In the genomic region with DNA sequence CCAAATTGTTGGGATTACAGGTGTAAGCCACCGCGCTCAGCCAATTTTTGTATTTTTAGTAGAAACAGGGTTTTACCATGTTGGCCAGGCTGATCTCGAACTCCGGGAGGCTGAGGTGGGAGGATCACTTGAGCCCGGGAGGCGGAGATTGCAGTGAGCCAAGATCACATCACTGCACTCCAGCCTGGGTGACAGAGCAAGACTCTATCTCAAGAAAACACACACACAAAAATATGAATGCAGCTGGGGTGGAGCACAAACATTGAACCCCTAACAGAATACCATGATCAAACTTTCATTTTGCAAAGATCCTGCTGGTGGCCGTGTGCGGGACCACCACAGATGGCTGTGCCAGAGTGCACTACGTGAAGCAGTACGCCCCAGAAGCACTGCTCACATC, we compare ENCODE assay signal across 1 cellular context.
TF ChIP-seq lines count a peak whose summit lies in the region.

No MANE protein-coding gene starts in this region.

TF ChIP-seq in K562, 482 proteins besides CTCF, POLR2A, EP300 and RAD21:
- 0 out of 4 replicates have a peak, but pooled peaks of 1 of the 2 experiments have one; percentile 34 for TF ChIP-seq TRIM24 (IDR thresholded peaks at IDR 0.05)
- TF ChIP-seq TCF3 (CRISPR knock-in tag; IDR thresholded peaks at IDR 0.05): peak; percentile 69
- peak; percentile 60 for TF ChIP-seq CBFA2T2 (conservative IDR thresholded peaks at IDR 0.05)
- peak; percentile 74 for TF ChIP-seq TAL1 (IDR thresholded peaks at IDR 0.05)
- peak; percentile 84 for TF ChIP-seq ARID1B (IDR thresholded peaks at IDR 0.05)
- TF ChIP-seq NCOR1 (IDR thresholded peaks at IDR 0.05): peak; percentile 18; the same call in 1 of the 2 replicates
- TF ChIP-seq SMARCA4 (IDR thresholded peaks at IDR 0.05): peak; percentile 62; the same call in 1 of the 2 replicates
- peak; percentile 66 for TF ChIP-seq DPF2 (IDR thresholded peaks at IDR 0.05)
- TF ChIP-seq MTA2 (IDR thresholded peaks at IDR 0.05; ENCODE audit: low read depth): peak; percentile 43; the same call in 1 of the 2 replicates
- TF ChIP-seq CBFA2T3 (IDR thresholded peaks at IDR 0.05): peak; percentile 80
